2 cellular contexts compared by ENCODE assay signal in genomic region chr17:81044428-81044763, GRCh38.
TF ChIP-seq lines count a peak whose summit lies in the region.

No MANE protein-coding gene starts in this region.

TF ChIP-seq in HCT116, 20 proteins besides CTCF, POLR2A, EP300 and RAD21:
- TF ChIP-seq ZBTB33 (IDR thresholded peaks at IDR 0.05; ENCODE audit: extremely low read depth, insufficient replicate concordance, low read length) (no peak), EZH2phosphoT487 (IDR thresholded peaks at IDR 0.05; ENCODE audit: borderline replicate concordance) (no peak), SRF (IDR thresholded peaks at IDR 0.05; ENCODE audit: low read depth) (no peak), ATF3 (IDR thresholded peaks at IDR 0.05) (no peak), POLR2AphosphoS5 (IDR thresholded peaks at IDR 0.05; ENCODE audit: low read depth, low read length) (no peak), JUND (IDR thresholded peaks at IDR 0.05) (no peak), MAX (IDR thresholded peaks at IDR 0.05) (no peak), SIN3A (IDR thresholded peaks at IDR 0.05; ENCODE audit: low read depth) (no peak), CBX3 (IDR thresholded peaks at IDR 0.05; ENCODE audit: low read depth) (no peak), REST (IDR thresholded peaks at IDR 0.05; ENCODE audit: low read depth) (no peak), EGR1 (IDR thresholded peaks at IDR 0.05; ENCODE audit: low read depth) (no peak), YY1 (IDR thresholded peaks at IDR 0.05; ENCODE audit: extremely low read depth, insufficient replicate concordance, low read depth, low read length) (no peak), CEBPB (IDR thresholded peaks at IDR 0.05; ENCODE audit: low read depth) (no peak), ZNF274 (IDR thresholded peaks at IDR 0.05; ENCODE audit: low read depth, low read length) (no peak), FOSL1 (IDR thresholded peaks at IDR 0.05; ENCODE audit: low read depth) (no peak), SP1 (IDR thresholded peaks at IDR 0.05; ENCODE audit: low read depth) (no peak), EZH2 (IDR thresholded peaks at IDR 0.05) (no peak), ZFX (IDR thresholded peaks at IDR 0.05) (no peak)

TF ChIP-seq in liver, 16 proteins besides CTCF, POLR2A, EP300 and RAD21 (continued from another document):
- no peak for TF ChIP-seq ATF3 (IDR thresholded peaks at IDR 0.05)
- TF ChIP-seq TAF1 (conservative IDR thresholded peaks at IDR 0.05): no peak
- no peak for TF ChIP-seq JUND (IDR thresholded peaks at IDR 0.05)
- TF ChIP-seq REST (IDR thresholded peaks at IDR 0.05): no peak
- TF ChIP-seq YY1 (IDR thresholded peaks at IDR 0.05): no peak
- no peak for TF ChIP-seq FOXA2 (IDR thresholded peaks at IDR 0.05)
- no peak for TF ChIP-seq HNF4A (conservative IDR thresholded peaks at IDR 0.05)
- no peak for TF ChIP-seq GABPA (IDR thresholded peaks at IDR 0.05 in 1 of 2, conservative IDR thresholded peaks at IDR 0.05 in 1 of 2)
- TF ChIP-seq SP1 (IDR thresholded peaks at IDR 0.05): no peak
